In genomic region chr15:81024265-81024875, GRCh38 we compare ENCODE assay signal across 11 cellular contexts. TPM values are rescaled to one million over a fixed set of nuclear protein-coding genes. Genes with fewer than 3 reads are reported as not detected.
DNase-seq lines count a peak whose midpoint lies in the region; ATAC-seq and TF ChIP-seq lines count a peak whose summit lies in the region.
"Had no signal": no experiment of that assay in that cellular context is flagged by ENCODE, and none has a peak within 500 bp of the region (broad histone marks: within the 10 kb centered on the region; RNA-seq: fewer than 3 reads in every experiment).

No MANE protein-coding gene starts in this region.

- H3K9me3 Mint-ChIP-seq in Calu3 (ENCODE audit: low read depth, unreplicated experiment) = no peaks in the 10 kb centered on the region
- H3K9me3 Mint-ChIP-seq: CD4-positive, alpha-beta T cell had no signal

- no TSS peak for BruUV-seq in Calu3 (replicated peaks; lab: Mats Ljungman, UMichigan)

- no peak overlapping the region for H2AFZ ChIP-seq in mesenchymal stem cell (ENCODE audit: low read depth, low read length)

- H3K9ac ChIP-seq in adipocyte (ENCODE audit: low read length) (peak overlapping the region; percentile 76), mesenchymal stem cell (ENCODE audit: low read length) (peak overlapping the region; percentile 88)
- H3K9ac ChIP-seq: SK-N-SH had no signal

- intact Hi-C loops in heart left ventricle (cut with DNase I) (no loop called here), cardiac septum (cut with DNase I) (no loop called here), Calu3 (cut with micrococcal nuclease; ENCODE audit: unreplicated experiment) (no loop called here)

- ATAC-seq in heart left ventricle (peak in 3 of 4 donors; percentile 40 to 51 (median 47)), HG03342 (IDR thresholded peaks at IDR 0.05; ENCODE audit: unreplicated experiment) (no peak)

- no peak overlapping the region for H2BK12ac ChIP-seq in mesenchymal stem cell (ENCODE audit: low read length in 2 of 2)

- DNase-seq in heart left ventricle (peak in 2 of 5 donors; percentile 21 to 43), cardiac septum (ENCODE audit: low spot score) (no peak), adipocyte (ENCODE audit: low read depth) (no peak), mesenchymal stem cell (no peak), Calu3 (no peak), inferior parietal cortex (ENCODE audit: extremely low spot score) (no peak), NCI-H1694 (lab: John Stamatoyannopoulos, UW) (no peak)
- DNase-seq: CD4-positive, alpha-beta T cell; SK-N-SH had no signal

- 66 to 71% (median 69%) methylated on average over 10 of the region's 10 CpGs for WGBS in heart left ventricle, 4 donors
- WGBS in mesenchymal stem cell = 69% methylated on average over 8 of the region's 10 CpGs

- no peak for TF ChIP-seq CTCF in heart left ventricle (IDR thresholded peaks at IDR 0.05)
- TF ChIP-seq CTCF in Calu3 (IDR thresholded peaks at IDR 0.05; ENCODE audit: unreplicated experiment) = no peak

- H3K4me1 ChIP-seq in heart left ventricle (peaks cover 0 to 63% (median 29%) of the 10 kb centered on the region in 12 donors), adipocyte (ENCODE audit: control insufficient read depth, insufficient read depth, low read length) (peaks cover 39% of the 10 kb centered on the region), mesenchymal stem cell (ENCODE audit: control insufficient read depth, insufficient read depth, low read depth, low read length) (peaks cover 3% of the 10 kb centered on the region)

- no peak overlapping the region for H3K4me2 ChIP-seq in mesenchymal stem cell (ENCODE audit: low read length, poor library complexity, severe bottlenecking)
- H3K4me2 ChIP-seq: SK-N-SH had no signal

- no peak overlapping the region for H2BK5ac ChIP-seq in mesenchymal stem cell (ENCODE audit: low read depth, low read length, poor library complexity, severe bottlenecking)

- H3K14ac ChIP-seq in mesenchymal stem cell (ENCODE audit: low read length in 2 of 2) = no peak overlapping the region

- peaks cover 4% of the 10 kb centered on the region for H3K4me1 Mint-ChIP-seq in Calu3 (ENCODE audit: low read depth, unreplicated experiment)

- H4K8ac ChIP-seq in mesenchymal stem cell (ENCODE audit: low read length) = no peak overlapping the region

- H3K18ac ChIP-seq in mesenchymal stem cell (ENCODE audit: low read depth in 1 of 2, low read length in 2 of 2) = no peak overlapping the region

- H2AK5ac ChIP-seq in mesenchymal stem cell (ENCODE audit: low read length, severe bottlenecking) = no peak overlapping the region

- no peak overlapping the region for H3K4ac ChIP-seq in mesenchymal stem cell (ENCODE audit: low read depth in 1 of 2, low read length in 2 of 2)

- no peaks in the 10 kb centered on the region for H3K27me3 Mint-ChIP-seq in Calu3 (ENCODE audit: unreplicated experiment)
- H3K27me3 Mint-ChIP-seq: CD4-positive, alpha-beta T cell had no signal

- no peaks in the 10 kb centered on the region for H3K79me1 ChIP-seq in mesenchymal stem cell (replicated peaks; ENCODE audit: low read length, poor library complexity, severe bottlenecking)

- peak overlapping the region in 11 of 12 donors; percentile 45 to 93 (median 67) for H3K27ac ChIP-seq in heart left ventricle
- no peak overlapping the region for H3K27ac ChIP-seq in mesenchymal stem cell (ENCODE audit: low read length, poor library complexity, severe bottlenecking)

- no peak overlapping the region for H3K23ac ChIP-seq in mesenchymal stem cell (ENCODE audit: low read length in 2 of 2)

- CTCF ChIA-PET in Calu3 (lab: Charles Lee) = no interaction called here

- H3K36me3 ChIP-seq in heart left ventricle (no peaks in the 10 kb centered on the region), adipocyte (ENCODE audit: control insufficient read depth, insufficient read depth, low read length, severe bottlenecking) (no peaks in the 10 kb centered on the region), mesenchymal stem cell (ENCODE audit: control insufficient read depth in 1 of 2, insufficient read depth in 2 of 2, low read depth in 1 of 2, low read length in 2 of 2) (no peaks in the 10 kb centered on the region)

- H4K91ac ChIP-seq in mesenchymal stem cell (ENCODE audit: low read length) = no peak overlapping the region

- H2BK15ac ChIP-seq in mesenchymal stem cell (ENCODE audit: low read depth, poor library complexity, severe bottlenecking) = no peak overlapping the region

- H3K36me3 Mint-ChIP-seq in Calu3 (ENCODE audit: insufficient read depth, unreplicated experiment) = no peaks in the 10 kb centered on the region

- no peak overlapping the region for H3K4me3 Mint-ChIP-seq in Calu3 (ENCODE audit: low read depth, unreplicated experiment)
- H3K4me3 Mint-ChIP-seq: CD4-positive, alpha-beta T cell had no signal

- no peak for TF ChIP-seq POLR2A in heart left ventricle (IDR thresholded peaks at IDR 0.05)

- no peaks in the 10 kb centered on the region for H3K9me3 ChIP-seq in heart left ventricle
- no peaks in the 10 kb centered on the region for H3K9me3 ChIP-seq in adipocyte (ENCODE audit: control insufficient read depth, low read length)
- no peaks in the 10 kb centered on the region for H3K9me3 ChIP-seq in mesenchymal stem cell (ENCODE audit: control insufficient read depth, low read length)
- H3K9me3 ChIP-seq: body of pancreas, SK-N-SH had no signal

- H3K27me3 ChIP-seq in heart left ventricle (no peaks in the 10 kb centered on the region), adipocyte (replicated peaks; ENCODE audit: control insufficient read depth, insufficient read depth, low read length) (no peaks in the 10 kb centered on the region), mesenchymal stem cell (ENCODE audit: control insufficient read depth in 1 of 2, insufficient read depth in 1 of 2, low read length in 2 of 2) (no peaks in the 10 kb centered on the region)
- H3K27me3 ChIP-seq: body of pancreas had no signal

- H3K27ac Mint-ChIP-seq in Calu3 (ENCODE audit: unreplicated experiment) = no peak overlapping the region
- H3K27ac Mint-ChIP-seq: CD4-positive, alpha-beta T cell had no signal

- H2BK120ac ChIP-seq in mesenchymal stem cell (ENCODE audit: low read depth, low read length) = no peak overlapping the region

- no peak overlapping the region for H3K4me3 ChIP-seq in heart left ventricle
- peak overlapping the region; percentile 56 for H3K4me3 ChIP-seq in adipocyte (ENCODE audit: low read length)
- peak overlapping the region in 1 of 2 experiments; percentile 57 for H3K4me3 ChIP-seq in mesenchymal stem cell (ENCODE audit: insufficient read depth in 1 of 2, low read depth in 1 of 2, low read length in 2 of 2)
- H3K4me3 ChIP-seq: body of pancreas had no signal

RNA-seq across cellular contexts. Expression of gene TLNRD1, which starts 23.6 kb away (rescaled TPM):
- total RNA-seq in heart left ventricle (10 to 100 TPM in 4 of 9 donors, 1 to 10 TPM in 5; 5.3 to 30.8 (median 8.0) TPM), cardiac septum (7.3 TPM), Calu3 (2022) (31.8 and 33.4 TPM in 2 replicates)
- 1 to 10 TPM; 3.2 to 7.2 TPM for polyA plus RNA-seq in heart left ventricle
- polyA plus RNA-seq in mesenchymal stem cell (2013, experiment 1 of 2) = 8.8 TPM
- polyA plus RNA-seq in mesenchymal stem cell (2013, experiment 2 of 2) = 9.0 TPM

RNA-seq across cellular contexts. Expression of gene MESD, which starts 34.8 kb away (rescaled TPM):
- total RNA-seq in heart left ventricle (10 to 100 TPM; 11.2 to 19.8 (median 14.8) TPM), cardiac septum (12.5 TPM), Calu3 (2022) (47.3 and 49.9 TPM in 2 replicates)
- 10 to 100 TPM; 11.5 to 18.3 TPM for polyA plus RNA-seq in heart left ventricle
- polyA plus RNA-seq in mesenchymal stem cell (2013, experiment 1 of 2) = 31.1 TPM
- 31.8 TPM for polyA plus RNA-seq in mesenchymal stem cell (2013, experiment 2 of 2)
